In genomic region chr6:25504661-25505060, GRCh38 we compare ENCODE assay signal across 22 cellular contexts.
A peak's percentile ranks its signal among the peaks of the same experiment; 100 is the strongest.
DNase-seq lines count a peak whose midpoint lies in the region; TF ChIP-seq lines count a peak whose summit lies in the region.
"Had no signal": no experiment of that assay in that cellular context is flagged by ENCODE, and none has a peak within 500 bp of the region (broad histone marks: within the 10 kb centered on the region; RNA-seq: fewer than 3 reads in every experiment).

No MANE protein-coding gene starts in this region.

- H4K20me1 ChIP-seq in GM23248 (ENCODE audit: insufficient read depth), result no peaks in the 10 kb centered on the region

- no peak overlapping the region for H2AFZ ChIP-seq in GM23248
- H2AFZ ChIP-seq: GM23338 had no signal

- no peaks in the 10 kb centered on the region for H3K79me2 ChIP-seq in GM23248 (ENCODE audit: insufficient read depth)

- peak; percentile 87 for DNase-seq in GM23248
- DNase-seq in NCI-H1436 (lab: John Stamatoyannopoulos, UW), result peak; percentile 39
- peak; percentile 83 for DNase-seq in astrocyte of the hippocampus (ENCODE audit: low read depth, low spot score)
- peak; percentile 83 for DNase-seq in islet precursor cell
- no peak for DNase-seq in sigmoid colon
- DNase-seq in amygdala (lab: John Stamatoyannopoulos, UW), result no peak
- DNase-seq in kidney glomerular epithelial cell (lab: John Stamatoyannopoulos, UW), result no peak
- no peak for DNase-seq in Peyer's patch
- DNase-seq: activated CD4-positive, alpha-beta T cell treated with anti-CD3 and anti-CD28 coated beads for 1 hour; activated CD8-positive, alpha-beta T cell treated with anti-CD3 and anti-CD28 coated beads for 36 hours; activated effector memory CD4-positive, alpha-beta T cell treated with anti-CD3 and anti-CD28 coated beads, Interleukin-2, amount 50 U/mL, for 16 hours; activated T-cell treated with anti-CD3 and anti-CD28 coated beads for 4 hours; cortex of kidney; glutamatergic neuron; left cardiac atrium; NCI-H187 treated with DMSO at 0.1 percent for 48 hours; NCI-H226; OCI-M1; SHP77 treated with DMSO at 0.1 percent for 48 hours; trophoblast cell had no signal

- in situ Hi-C loops in GM23248 (cut with MboI), result no loop called here

- WGBS in GM23248 (ENCODE audit: low coverage in 1 of 2, low lambda C conversion rate in 2 of 2, missing lambda C conversion rate in 2 of 2), 2 experiments, result 30 to 32% methylated on average over 4 of the region's 4 CpGs
- WGBS in sigmoid colon, 2 donors, result 89 to 94% methylated on average over 4 of the region's 4 CpGs

- no peaks in the 10 kb centered on the region for H3K9me3 ChIP-seq in GM23248 (ENCODE audit: low read depth)
- no peaks in the 10 kb centered on the region for H3K9me3 ChIP-seq in sigmoid colon
- H3K9me3 ChIP-seq in Peyer's patch, result no peaks in the 10 kb centered on the region
- H3K9me3 ChIP-seq: breast epithelium had no signal

- no peak for TF ChIP-seq EP300 in sigmoid colon (IDR thresholded peaks at IDR 0.05)

- TF ChIP-seq CTCF in sigmoid colon (IDR thresholded peaks at IDR 0.05), result no peak
- TF ChIP-seq CTCF in Peyer's patch (IDR thresholded peaks at IDR 0.05), result no peak

- H3K27me3 ChIP-seq in GM23248 (replicated peaks; ENCODE audit: insufficient read depth) (no peaks in the 10 kb centered on the region), sigmoid colon (no peaks in the 10 kb centered on the region), Peyer's patch (no peaks in the 10 kb centered on the region)
- H3K27me3 ChIP-seq: breast epithelium had no signal

- H3K9me2 ChIP-seq in GM23248 (ENCODE audit: insufficient read depth), result no peaks in the 10 kb centered on the region; the same call in 1 of the 2 replicates

- peak overlapping the region; percentile 36 for H3K27ac ChIP-seq in GM23248
- no peak overlapping the region for H3K27ac ChIP-seq in sigmoid colon
- H3K27ac ChIP-seq in Peyer's patch, result no peak overlapping the region
- H3K27ac ChIP-seq: breast epithelium had no signal

- no peak overlapping the region for H3K9ac ChIP-seq in GM23248

- intact Hi-C loops in sigmoid colon (cut with DNase I), result no loop called here

- no peak overlapping the region for H3K4me2 ChIP-seq in GM23248 (ENCODE audit: unreplicated experiment)
- H3K4me2 ChIP-seq: GM23338 had no signal

- H3F3A ChIP-seq in GM23248 (ENCODE audit: insufficient read depth), result peaks cover 24% of the 10 kb centered on the region

- H3K4me3 ChIP-seq in GM23248 (no peak overlapping the region), sigmoid colon (no peak overlapping the region), Peyer's patch (no peak overlapping the region)
- H3K4me3 ChIP-seq: breast epithelium, GM23338 had no signal

- no peak for TF ChIP-seq POLR2A in sigmoid colon (IDR thresholded peaks at IDR 0.05)
- TF ChIP-seq POLR2A in Peyer's patch (IDR thresholded peaks at IDR 0.05), result no peak

- H3K4me1 ChIP-seq in GM23248 (ENCODE audit: insufficient read depth), result peaks cover 21% of the 10 kb centered on the region
- H3K4me1 ChIP-seq in sigmoid colon, result no peaks in the 10 kb centered on the region
- H3K4me1 ChIP-seq in Peyer's patch, result no peaks in the 10 kb centered on the region
- H3K4me1 ChIP-seq: breast epithelium had no signal

- H3K36me3 ChIP-seq in GM23248 (ENCODE audit: low read depth) (no peaks in the 10 kb centered on the region), sigmoid colon (no peaks in the 10 kb centered on the region), Peyer's patch (peaks cover 0 to 19% (median 0%) of the 10 kb centered on the region in 3 donors)
- H3K36me3 ChIP-seq: breast epithelium had no signal

Comparison
In these comparisons a context has a peak if more than half of its experiments do, and no peak if none do; other contexts are left out.
1. DNase-seq: peak in GM23248 (single experiment), NCI-H1436 (single experiment), astrocyte of the hippocampus (single experiment) and islet precursor cell (single experiment); none in sigmoid colon (single experiment), amygdala (0 of 56), kidney glomerular epithelial cell (single experiment) and Peyer's patch (0 of 3).